1 cellular context compared by ENCODE assay signal in the genomic region with DNA sequence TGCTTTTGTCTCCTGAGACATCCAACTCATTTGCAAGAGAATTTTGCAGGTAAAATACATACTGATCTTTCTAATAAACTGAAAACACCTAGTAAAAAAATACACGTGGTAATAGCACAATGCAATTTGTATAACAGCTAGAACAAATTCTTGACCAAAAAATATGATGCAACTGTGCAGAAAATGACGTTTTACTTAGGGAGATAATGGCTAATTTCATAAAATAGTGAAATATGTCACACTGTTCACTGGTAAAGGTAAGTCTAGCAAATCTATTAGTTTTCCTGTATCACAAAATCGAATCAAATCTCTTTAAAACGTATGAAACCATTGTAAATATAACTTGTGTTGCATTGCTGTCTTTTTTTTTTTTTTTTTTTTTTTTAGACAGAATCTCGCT.
TF ChIP-seq lines count a peak whose summit lies in the region.

No MANE protein-coding gene starts in this region.

TF ChIP-seq in K562, 482 proteins besides CTCF, POLR2A, EP300 and RAD21 (continued from another document):
- TF ChIP-seq ATF3 (IDR thresholded peaks at IDR 0.05) (peak; percentile 83), ATF3 (CRISPR knock-in tag; conservative IDR thresholded peaks at IDR 0.05) (no peak), IRF9 (tag; IDR thresholded peaks at IDR 0.05) (peak; percentile 61; the same call in 1 of the 2 replicates), KLF13 (tag; IDR thresholded peaks at IDR 0.05; ENCODE audit: borderline replicate concordance, low read depth) (no peak), ATF1 (CRISPR knock-in tag; IDR thresholded peaks at IDR 0.05) (no peak), ATF1 (tag; IDR thresholded peaks at IDR 0.05) (0 out of 2 replicates have a peak, but pooled peaks have one; percentile 16), NCOA6 (IDR thresholded peaks at IDR 0.05) (no peak), DACH1 (IDR thresholded peaks at IDR 0.05; ENCODE audit: partially characterized antibody) (no peak), MYC (IDR thresholded peaks at IDR 0.05; ENCODE audit: low read depth, low read length) (no peak), MYC (CRISPR knock-in tag; IDR thresholded peaks at IDR 0.05; ENCODE audit: borderline replicate concordance, low read depth) (peak; percentile 41; the same call in 1 of the 2 replicates), ATF7 (IDR thresholded peaks at IDR 0.05) (peak; percentile 60; the same call in 1 of the 2 replicates), HNRNPL (IDR thresholded peaks at IDR 0.05; ENCODE audit: low read depth, low read length) (no peak), TBL1XR1 (IDR thresholded peaks at IDR 0.05; ENCODE audit: low read length in 2 of 2) (no peak), SMAD4 (CRISPR knock-in tag; conservative IDR thresholded peaks at IDR 0.05) (0 out of 2 replicates have a peak, but pooled peaks have one; percentile 31), ZNF586 (CRISPR knock-in tag; conservative IDR thresholded peaks at IDR 0.05) (no peak), TRIM24 (IDR thresholded peaks at IDR 0.05) (peak in 1 of 2 experiments; percentile 52; a peak in 1 of 4 replicates), ZNF280A (IDR thresholded peaks at IDR 0.05; ENCODE audit: low read depth, partially characterized antibody) (no peak), ZSCAN29 (IDR thresholded peaks at IDR 0.05) (no peak), MCM2 (IDR thresholded peaks at IDR 0.05; ENCODE audit: low read depth) (no peak), NCOR1 (IDR thresholded peaks at IDR 0.05) (no peak), ZNF511 (CRISPR knock-in tag; IDR thresholded peaks at IDR 0.05) (no peak), SOX6 (IDR thresholded peaks at IDR 0.05) (0 out of 2 replicates have a peak, but pooled peaks have one; percentile 14), IFI16 (CRISPR knock-in tag; IDR thresholded peaks at IDR 0.05) (no peak), MEF2A (IDR thresholded peaks at IDR 0.05; ENCODE audit: control insufficient read depth, low read depth, low read length) (no peak), PYGO2 (tag; IDR thresholded peaks at IDR 0.05) (no peak), GATAD2B (IDR thresholded peaks at IDR 0.05; ENCODE audit: borderline replicate concordance) (no peak), ZNF76 (CRISPR knock-in tag; IDR thresholded peaks at IDR 0.05; ENCODE audit: borderline replicate concordance) (no peak), HNRNPH1 (optimal IDR thresholded peaks at IDR 0.05; ENCODE audit: low read depth, low read length) (no peak), CXXC5 (CRISPR knock-in tag; IDR thresholded peaks at IDR 0.05) (0 out of 2 replicates have a peak, but pooled peaks have one; percentile 7), ZSCAN32 (CRISPR knock-in tag; IDR thresholded peaks at IDR 0.05) (peak; percentile 78; the same call in 1 of the 2 replicates)
- TF ChIP-seq, protein P1, sequence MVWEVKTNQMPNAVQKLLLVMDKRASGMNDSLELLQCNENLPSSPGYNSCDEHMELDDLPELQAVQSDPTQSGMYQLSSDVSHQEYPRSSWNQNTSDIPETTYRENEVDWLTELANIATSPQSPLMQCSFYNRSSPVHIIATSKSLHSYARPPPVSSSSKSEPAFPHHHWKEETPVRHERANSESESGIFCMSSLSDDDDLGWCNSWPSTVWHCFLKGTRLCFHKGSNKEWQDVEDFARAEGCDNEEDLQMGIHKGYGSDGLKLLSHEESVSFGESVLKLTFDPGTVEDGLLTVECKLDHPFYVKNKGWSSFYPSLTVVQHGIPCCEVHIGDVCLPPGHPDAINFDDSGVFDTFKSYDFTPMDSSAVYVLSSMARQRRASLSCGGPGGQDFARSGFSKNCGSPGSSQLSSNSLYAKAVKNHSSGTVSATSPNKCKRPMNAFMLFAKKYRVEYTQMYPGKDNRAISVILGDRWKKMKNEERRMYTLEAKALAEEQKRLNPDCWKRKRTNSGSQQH (CRISPR knock-in tag; IDR thresholded peaks at IDR 0.05) = no peak
- TF ChIP-seq, protein P2, sequence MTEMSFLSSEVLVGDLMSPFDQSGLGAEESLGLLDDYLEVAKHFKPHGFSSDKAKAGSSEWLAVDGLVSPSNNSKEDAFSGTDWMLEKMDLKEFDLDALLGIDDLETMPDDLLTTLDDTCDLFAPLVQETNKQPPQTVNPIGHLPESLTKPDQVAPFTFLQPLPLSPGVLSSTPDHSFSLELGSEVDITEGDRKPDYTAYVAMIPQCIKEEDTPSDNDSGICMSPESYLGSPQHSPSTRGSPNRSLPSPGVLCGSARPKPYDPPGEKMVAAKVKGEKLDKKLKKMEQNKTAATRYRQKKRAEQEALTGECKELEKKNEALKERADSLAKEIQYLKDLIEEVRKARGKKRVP (CRISPR knock-in tag; IDR thresholded peaks at IDR 0.05) = peak; percentile 66; the same call in 1 of the 2 replicates
